ENCODE assay signal across 23 cellular contexts in genomic region chr12:89258240-89258969, GRCh38.
DNase-seq lines count a peak whose midpoint lies in the region; ATAC-seq, FAIRE-seq and TF ChIP-seq lines count a peak whose summit lies in the region.
"Had no signal": no experiment of that assay in that cellular context is flagged by ENCODE, and none has a peak within 500 bp of the region (broad histone marks: within the 10 kb centered on the region; RNA-seq: fewer than 3 reads in every experiment).

No MANE protein-coding gene starts in this region.

- no peak for FAIRE-seq in K562 (lab: Jason Lieb, UNC)
- FAIRE-seq: A549, G401.6, GM12892, GM19239 had no signal

- TF ChIP-seq POLR2A in K562 (conservative IDR thresholded peaks at IDR 0.05), result no peak

- H3K4me3 Mint-ChIP-seq in activated T-helper 17 cell treated with anti-CD3 and anti-CD28 coated beads, Interleukin-2, amount 50 U/mL, for 72 hours, result no peak overlapping the region
- H3K4me3 Mint-ChIP-seq in stimulated activated effector memory CD8-positive, alpha-beta T cell treated with anti-CD3 and anti-CD28 coated beads, Interleukin-12 subunit alpha, Interleukin-12 subunit beta, amount 100 ng/mL, for 72 hours, result no peak overlapping the region
- H3K4me3 Mint-ChIP-seq: B cell; CD4-positive, alpha-beta T cell; CD8-positive, alpha-beta T cell had no signal

- TF ChIP-seq CTCF in DND-41 (IDR thresholded peaks at IDR 0.05; ENCODE audit: borderline replicate concordance, extremely low read depth, low read length, poor library complexity, severe bottlenecking) (no peak), K562 (IDR thresholded peaks at IDR 0.05 in 2 of 3, conservative IDR thresholded peaks at IDR 0.05 in 1 of 3; ENCODE audit: insufficient read depth in 2 of 3, low read depth in 1 of 3, low read length in 3 of 3) (no peak)

- ATAC-seq in DND-41 (ENCODE audit: insufficient read depth, low read depth) (no peak), K562 (no peak), GM18498 (IDR thresholded peaks at IDR 0.05; ENCODE audit: unreplicated experiment) (no peak)
- peak; percentile 56 for ATAC-seq in activated T-helper 17 cell treated with anti-CD3 and anti-CD28 coated beads, Interleukin-2, amount 50 U/mL, for 72 hours (replicated peaks)
- ATAC-seq in stimulated activated effector memory CD8-positive, alpha-beta T cell treated with anti-CD3 and anti-CD28 coated beads, Interleukin-12 subunit alpha, Interleukin-12 subunit beta, amount 100 ng/mL, for 72 hours, result peak; percentile 45
- ATAC-seq: A549; CD8-positive, alpha-beta T cell had no signal

- H3K4me1 ChIP-seq in DND-41 (ENCODE audit: insufficient read depth, low read length), result peaks cover 36% of the 10 kb centered on the region
- no peaks in the 10 kb centered on the region for H3K4me1 ChIP-seq in K562 (replicated peaks in 1 of 2; ENCODE audit: control insufficient read depth in 2 of 2, insufficient read depth in 2 of 2, low read length in 2 of 2)
- H3K4me1 ChIP-seq: A549 had no signal

- in situ Hi-C loops in K562 (cut with MboI), result no loop called here

- H3K27ac ChIP-seq in DND-41 (ENCODE audit: low read length) (peak overlapping the region; percentile 2; the same call in 1 of the 2 replicates), K562 (ENCODE audit: extremely low read depth, low read depth, low read length) (no peak overlapping the region)
- H3K27ac ChIP-seq: 22Rv1; A549; BLaER1 treated with 17β-estradiol and CSF1 and Interleukin-3, amounts not matched to agents 10 nM and 100 nM; C4-2B had no signal

- H3K27me3 ChIP-seq in DND-41 (ENCODE audit: insufficient read depth, low read length, poor library complexity), result no peaks in the 10 kb centered on the region
- H3K27me3 ChIP-seq in K562 (ENCODE audit: control insufficient read depth in 2 of 2, insufficient read depth in 2 of 2, low read length in 2 of 2), result no peaks in the 10 kb centered on the region
- H3K27me3 ChIP-seq: BLaER1 treated with 17β-estradiol and CSF1 and Interleukin-3, amounts not matched to agents 10 nM and 100 nM had no signal

- H3K4me2 ChIP-seq in DND-41 (ENCODE audit: insufficient read depth, low read length) (no peak overlapping the region), K562 (ENCODE audit: insufficient read depth, low read length) (no peak overlapping the region)
- H3K4me2 ChIP-seq: A549; BLaER1 treated with 17β-estradiol and CSF1 and Interleukin-3, amounts not matched to agents 10 nM and 100 nM had no signal

- peaks cover 6% of the 10 kb centered on the region for H3K9me3 ChIP-seq in DND-41 (ENCODE audit: insufficient read depth, low read length, severe bottlenecking)
- no peaks in the 10 kb centered on the region for H3K9me3 ChIP-seq in K562 (replicated peaks; ENCODE audit: control insufficient read depth, insufficient read depth, low read depth, low read length)
- H3K9me3 ChIP-seq: A549 had no signal

- H3K9ac ChIP-seq in DND-41 (ENCODE audit: low read depth, low read length), result no peak overlapping the region
- H3K9ac ChIP-seq in K562 (ENCODE audit: insufficient read depth in 1 of 2, low read depth in 2 of 2, low read length in 2 of 2), result no peak overlapping the region
- H3K9ac ChIP-seq: BLaER1 treated with 17β-estradiol and CSF1 and Interleukin-3, amounts not matched to agents 10 nM and 100 nM had no signal

- no peak for TF ChIP-seq RAD21 in K562 (CRISPR knock-in tag; conservative IDR thresholded peaks at IDR 0.05 in 1 of 2, IDR thresholded peaks at IDR 0.05 in 1 of 2)

- intact Hi-C loops in K562 (cut with micrococcal nuclease), result no loop called here

- DNase-seq in DND-41 (no peak), K562 (ENCODE audit: extremely low read depth in 1 of 4, low spot score in 3 of 4) (no peak), NCI-H1105 (lab: John Stamatoyannopoulos, UW) (no peak), COR-L47 (lab: John Stamatoyannopoulos, UW) (no peak)
- DNase-seq in stimulated activated effector memory CD8-positive, alpha-beta T cell treated with anti-CD3 and anti-CD28 coated beads, Interleukin-12 subunit alpha, Interleukin-12 subunit beta, amount 100 ng/mL, for 72 hours (ENCODE audit: low spot score in 2 of 2), result no peak
- DNase-seq: AML-193; CD4-positive, alpha-beta T cell; CD8-positive, alpha-beta T cell; DMS 273 treated with DMSO at 0.1 percent for 48 hours; DMS153; DMS53; DMS79; GF-D8 had no signal

- no TSS peak for BruUV-seq in K562 (replicated peaks; lab: Mats Ljungman, UMichigan)

- H3K79me2 ChIP-seq in DND-41 (ENCODE audit: insufficient read depth, low read length) (no peaks in the 10 kb centered on the region), K562 (ENCODE audit: control insufficient read depth, insufficient read depth, low read length) (no peaks in the 10 kb centered on the region)

- POLR2A ChIA-PET in K562 (lab: Yijun Ruan, JAX), result interaction anchor here (0.9 kb wide), 1 partner anchor 8 kb away, joined by 3 read pairs; no protein-coding TSS in a partner anchor

- H3K9me1 ChIP-seq in K562 (ENCODE audit: control insufficient read depth, insufficient read depth, low read length), result no peaks in the 10 kb centered on the region

- no peak overlapping the region for H2AFZ ChIP-seq in DND-41 (ENCODE audit: low read depth, low read length)
- no peak overlapping the region for H2AFZ ChIP-seq in K562 (ENCODE audit: low read depth, low read length)

- peaks cover 18% of the 10 kb centered on the region for H3K4me1 Mint-ChIP-seq in activated T-helper 17 cell treated with anti-CD3 and anti-CD28 coated beads, Interleukin-2, amount 50 U/mL, for 72 hours
- peaks cover 13% of the 10 kb centered on the region for H3K4me1 Mint-ChIP-seq in stimulated activated effector memory CD8-positive, alpha-beta T cell treated with anti-CD3 and anti-CD28 coated beads, Interleukin-12 subunit alpha, Interleukin-12 subunit beta, amount 100 ng/mL, for 72 hours
- H3K4me1 Mint-ChIP-seq: B cell had no signal

- H3K9me3 Mint-ChIP-seq in activated T-helper 17 cell treated with anti-CD3 and anti-CD28 coated beads, Interleukin-2, amount 50 U/mL, for 72 hours, result peaks cover 10% of the 10 kb centered on the region
- peaks cover 8% of the 10 kb centered on the region for H3K9me3 Mint-ChIP-seq in stimulated activated effector memory CD8-positive, alpha-beta T cell treated with anti-CD3 and anti-CD28 coated beads, Interleukin-12 subunit alpha, Interleukin-12 subunit beta, amount 100 ng/mL, for 72 hours

- no peak for TF ChIP-seq EP300 in K562 (IDR thresholded peaks at IDR 0.05; ENCODE audit: low read length)

- H3K27me3 Mint-ChIP-seq in activated T-helper 17 cell treated with anti-CD3 and anti-CD28 coated beads, Interleukin-2, amount 50 U/mL, for 72 hours, result no peaks in the 10 kb centered on the region
- H3K27me3 Mint-ChIP-seq: CD4-positive, alpha-beta T cell had no signal

- H4K20me1 ChIP-seq in DND-41 (ENCODE audit: insufficient read depth, low read length), result no peaks in the 10 kb centered on the region
- H4K20me1 ChIP-seq in K562 (replicated peaks; ENCODE audit: control insufficient read depth, insufficient read depth, low read length), result no peaks in the 10 kb centered on the region
- H4K20me1 ChIP-seq: BLaER1 treated with 17β-estradiol and CSF1 and Interleukin-3, amounts not matched to agents 10 nM and 100 nM had no signal

- WGBS in K562 (ENCODE audit: insufficient coverage, low coverage, missing lambda C conversion rate), result 4% methylated on average over 5 of the region's 5 CpGs

- H3K36me3 ChIP-seq in DND-41 (ENCODE audit: insufficient read depth, low read length), result no peaks in the 10 kb centered on the region
- H3K36me3 ChIP-seq in K562 (ENCODE audit: control insufficient read depth, insufficient read depth, low read length), result no peaks in the 10 kb centered on the region
- H3K36me3 ChIP-seq: BLaER1 treated with 17β-estradiol and CSF1 and Interleukin-3, amounts not matched to agents 10 nM and 100 nM had no signal

- H3K36me3 Mint-ChIP-seq in activated T-helper 17 cell treated with anti-CD3 and anti-CD28 coated beads, Interleukin-2, amount 50 U/mL, for 72 hours (ENCODE audit: low read depth), result no peaks in the 10 kb centered on the region
- H3K36me3 Mint-ChIP-seq in stimulated activated effector memory CD8-positive, alpha-beta T cell treated with anti-CD3 and anti-CD28 coated beads, Interleukin-12 subunit alpha, Interleukin-12 subunit beta, amount 100 ng/mL, for 72 hours, result no peaks in the 10 kb centered on the region
- H3K36me3 Mint-ChIP-seq: CD8-positive, alpha-beta T cell had no signal

- peak overlapping the region; percentile 58 for H3K27ac Mint-ChIP-seq in activated T-helper 17 cell treated with anti-CD3 and anti-CD28 coated beads, Interleukin-2, amount 50 U/mL, for 72 hours
- H3K27ac Mint-ChIP-seq in stimulated activated effector memory CD8-positive, alpha-beta T cell treated with anti-CD3 and anti-CD28 coated beads, Interleukin-12 subunit alpha, Interleukin-12 subunit beta, amount 100 ng/mL, for 72 hours, result no peak overlapping the region
- H3K27ac Mint-ChIP-seq: B cell; CD4-positive, alpha-beta T cell; CD8-positive, alpha-beta T cell had no signal

- CTCF ChIA-PET in K562 (lab: Yijun Ruan, JAX; ENCODE audit: low intra/inter-chr PET ratio), result no interaction called here

- H3K4me3 ChIP-seq in DND-41 (ENCODE audit: low read depth in 1 of 2, low read length in 2 of 2) (no peak overlapping the region), K562 (no peak overlapping the region)
- H3K4me3 ChIP-seq: A549; BLaER1 treated with 17β-estradiol and CSF1 and Interleukin-3, amounts not matched to agents 10 nM and 100 nM had no signal

TF ChIP-seq in K562, 482 proteins besides CTCF, POLR2A, EP300 and RAD21:
- TF ChIP-seq ELF1 (tag; IDR thresholded peaks at IDR 0.05) (peak; percentile 68), GABPA (tag; conservative IDR thresholded peaks at IDR 0.05; ENCODE audit: low read depth) (peak; percentile 56), ZNF311 (CRISPR knock-in tag; IDR thresholded peaks at IDR 0.05) (peak; percentile 60; the same call in 1 of the 2 replicates), NR4A1 (CRISPR knock-in tag; IDR thresholded peaks at IDR 0.05) (no peak), NR4A1 (tag; IDR thresholded peaks at IDR 0.05) (0 out of 2 replicates have a peak, but pooled peaks have one; percentile 23), BACH1 (tag; IDR thresholded peaks at IDR 0.05) (peak; percentile 5; the same call in 1 of the 2 replicates), U2AF2 (optimal IDR thresholded peaks at IDR 0.05; ENCODE audit: low read depth, low read length) (no peak)
TF ChIP-seq in K562: peak in this region for 5.

Comparison
In these comparisons a context has a peak if more than half of its experiments do, and no peak if none do; other contexts are left out.
1. ATAC-seq: peak in activated T-helper 17 cell treated with anti-CD3 and anti-CD28 coated beads, Interleukin-2, amount 50 U/mL, for 72 hours (single experiment) and stimulated activated effector memory CD8-positive, alpha-beta T cell treated with anti-CD3 and anti-CD28 coated beads, Interleukin-12 subunit alpha, Interleukin-12 subunit beta, amount 100 ng/mL, for 72 hours (single experiment); none in DND-41 (single experiment), K562 (single experiment) and GM18498 (single experiment).